Comparison of ENCODE assay signal across 1 cellular context in the genomic region with DNA sequence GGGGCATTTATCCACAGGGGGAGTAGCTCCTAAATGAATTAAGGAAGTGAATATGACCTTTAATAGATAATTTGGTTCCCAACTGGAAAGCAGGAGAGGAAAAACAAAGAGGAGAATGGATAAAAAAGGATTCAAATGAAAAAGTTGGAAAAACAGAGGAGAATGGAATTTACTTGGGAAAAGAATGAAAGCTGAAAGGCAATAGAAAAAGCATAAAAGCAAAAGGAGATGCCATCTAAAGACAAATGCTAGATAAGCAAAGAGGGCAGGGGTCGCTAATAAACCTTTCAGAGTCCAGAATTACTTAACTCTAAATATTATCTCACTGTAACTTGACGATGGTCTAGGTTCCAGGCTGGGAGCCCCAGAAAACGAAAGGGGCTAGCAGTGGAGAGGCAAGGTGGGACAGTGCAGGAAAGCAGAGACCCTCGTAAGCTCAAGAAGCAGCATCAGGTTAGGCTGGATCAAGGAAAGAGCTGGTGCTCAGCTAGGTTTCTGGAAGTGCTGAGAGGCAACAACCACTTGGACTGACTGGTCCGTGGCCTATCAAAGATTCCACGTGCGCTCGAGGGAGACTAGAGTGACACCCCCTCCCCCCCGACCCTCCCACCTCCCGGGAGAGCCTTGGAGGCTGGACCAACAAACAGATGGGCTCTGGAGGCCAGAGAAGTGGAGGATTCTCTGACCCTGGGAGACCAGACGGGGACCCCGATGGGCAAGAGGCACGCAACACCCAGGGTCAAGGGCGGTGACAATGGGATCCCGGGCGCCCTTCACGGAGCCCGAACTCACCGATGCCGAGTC.
A peak's percentile ranks its signal among the peaks of the same experiment; 100 is the strongest.
TF ChIP-seq lines count a peak whose summit lies in the region.

No MANE protein-coding gene starts in this region.

TF ChIP-seq in HEK293, 187 proteins besides CTCF, POLR2A, EP300 and RAD21 (continued from another document):
- TF ChIP-seq GLIS1 (tag by site-specific recombination; IDR thresholded peaks at IDR 0.05) (peak; percentile 37; the same call in 1 of the 2 replicates), ZSCAN30 (tag by site-specific recombination; IDR thresholded peaks at IDR 0.05) (peak; percentile 37; the same call in 1 of the 2 replicates), KLF9 (tag by site-specific recombination; IDR thresholded peaks at IDR 0.05; ENCODE audit: low read depth) (peak; percentile 31; the same call in 1 of the 2 replicates), SP3 (tag by site-specific recombination; IDR thresholded peaks at IDR 0.05) (peak; percentile 61), ZNF292 (tag by site-specific recombination; IDR thresholded peaks at IDR 0.05; ENCODE audit: borderline replicate concordance, low read depth) (0 out of 2 replicates have a peak, but pooled peaks have one; percentile 4), KLF1 (tag by site-specific recombination; IDR thresholded peaks at IDR 0.05) (0 out of 2 replicates have a peak, but pooled peaks have one; percentile 5), TRIM28 (IDR thresholded peaks at IDR 0.05; ENCODE audit: borderline replicate concordance, low read length) (no peak), IKZF3 (tag by site-specific recombination; IDR thresholded peaks at IDR 0.05) (peak; percentile 67; the same call in 1 of the 2 replicates), ZBTB48 (tag by site-specific recombination; IDR thresholded peaks at IDR 0.05) (no peak)
- TF ChIP-seq, protein P1, sequence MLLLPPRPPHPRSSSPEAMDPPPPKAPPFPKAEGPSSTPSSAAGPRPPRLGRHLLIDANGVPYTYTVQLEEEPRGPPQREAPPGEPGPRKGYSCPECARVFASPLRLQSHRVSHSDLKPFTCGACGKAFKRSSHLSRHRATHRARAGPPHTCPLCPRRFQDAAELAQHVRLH (tag by site-specific recombination; IDR thresholded peaks at IDR 0.05) = peak; percentile 18; the same call in 1 of the 2 replicates
